Comparison of ENCODE assay signal across 8 cellular contexts in genomic region chr19:35931161-35931873, GRCh38. TPM values are rescaled to one million over a fixed set of nuclear protein-coding genes. Genes with fewer than 3 reads are reported as not detected.
DNase-seq lines count a peak whose midpoint lies in the region; ATAC-seq and TF ChIP-seq lines count a peak whose summit lies in the region.

No MANE protein-coding gene starts in this region.

- H3K9ac ChIP-seq in subcutaneous abdominal adipose tissue (ENCODE audit: low read length in 5 of 5) = no peak overlapping the region

- H3K36me3 ChIP-seq in HAP-1 (replicated peaks) (no peaks in the 10 kb centered on the region), MG63 (no peaks in the 10 kb centered on the region), neuron (ENCODE audit: insufficient read depth, low read length) (no peaks in the 10 kb centered on the region), subcutaneous abdominal adipose tissue (ENCODE audit: control insufficient read depth in 5 of 5, insufficient read depth in 5 of 5, low read length in 5 of 5) (no peaks in the 10 kb centered on the region)

- TF ChIP-seq CTCF in foreskin keratinocyte (conservative IDR thresholded peaks at IDR 0.05) = peak; percentile 99

- no peak overlapping the region for H3K27ac ChIP-seq in foreskin keratinocyte
- no peak overlapping the region for H3K27ac ChIP-seq in subcutaneous abdominal adipose tissue (ENCODE audit: low read depth, low read length)

- peak overlapping the region; percentile 68 for H2AFZ ChIP-seq in neuron (ENCODE audit: low read depth, low read length)

- H3K4me3 ChIP-seq in HAP-1 = peak overlapping the region; percentile 5; the same call in 1 of the 2 replicates
- H3K4me3 ChIP-seq in MG63 = peak overlapping the region; percentile 21
- peak overlapping the region; percentile 41 for H3K4me3 ChIP-seq in neuron (ENCODE audit: low read length)
- H3K4me3 ChIP-seq in subcutaneous abdominal adipose tissue (ENCODE audit: low read depth in 1 of 5, low read length in 5 of 5) = peak overlapping the region in 4 of 5 donors; percentile 34 to 53 (median 44)

- H3K27me3 ChIP-seq in HAP-1 (ENCODE audit: low read depth) = no peaks in the 10 kb centered on the region
- peaks cover 13% of the 10 kb centered on the region for H3K27me3 ChIP-seq in MG63
- no peaks in the 10 kb centered on the region for H3K27me3 ChIP-seq in foreskin keratinocyte
- no peaks in the 10 kb centered on the region for H3K27me3 ChIP-seq in neuron (ENCODE audit: insufficient read depth, low read length)
- peaks cover 0 to 3% (median 0%) of the 10 kb centered on the region in 5 donors for H3K27me3 ChIP-seq in subcutaneous abdominal adipose tissue (ENCODE audit: control insufficient read depth in 5 of 5, insufficient read depth in 4 of 5, low read length in 5 of 5)

- DNase-seq in GF-D8 (lab: John Stamatoyannopoulos, UW) (peak; percentile 98), HAP-1 (ENCODE audit: low spot score in 2 of 2) (peak; percentile 99), MG63 (peak; percentile 99), SHP77 treated with DMSO at 0.1 percent for 48 hours (lab: John Stamatoyannopoulos, UW) (peak; percentile 93), foreskin keratinocyte (peak; percentile 97 to 98)
- DNase-seq in activated gamma-delta T cell treated with anti-CD3 and anti-CD28 coated beads, Interleukin-2, amount 50 U/mL, for 16 hours (ENCODE audit: low read depth) = peak; percentile 98

- peak; percentile 96 for ATAC-seq in foreskin keratinocyte

- no peaks in the 10 kb centered on the region for H3K9me3 ChIP-seq in HAP-1
- no peaks in the 10 kb centered on the region for H3K9me3 ChIP-seq in MG63
- H3K9me3 ChIP-seq in neuron (ENCODE audit: low read length) = no peaks in the 10 kb centered on the region
- H3K9me3 ChIP-seq in subcutaneous abdominal adipose tissue (ENCODE audit: control insufficient read depth in 5 of 5, low read length in 5 of 5) = no peaks in the 10 kb centered on the region

- in situ Hi-C loops in HAP-1 (cut with MboI; ENCODE audit: low sequenced_read_pairs) = loop anchor here (5.0 kb wide), 1 partner anchor 179 kb away; no protein-coding TSS in a partner anchor

- H3K4me1 ChIP-seq in HAP-1 (peaks cover 12% of the 10 kb centered on the region), foreskin keratinocyte (no peaks in the 10 kb centered on the region), neuron (ENCODE audit: insufficient read depth, low read length) (peaks cover 14% of the 10 kb centered on the region), subcutaneous abdominal adipose tissue (ENCODE audit: control insufficient read depth in 5 of 5, insufficient read depth in 5 of 5, low read length in 5 of 5) (peaks cover 9 to 19% (median 15%) of the 10 kb centered on the region in 5 donors)

RNA-seq across cellular contexts. Expression of gene LRFN3, which starts 4.9 kb away (rescaled TPM):
- 2.3 and 2.9 TPM in 2 replicates for total RNA-seq in MG63 (2014; rRNA removed; shearing (Covaris generic); ENCODE audit: low replicate concordance)
- 9.9 and 10.8 TPM in 2 replicates for total RNA-seq in foreskin keratinocyte
- 12.3 and 12.5 TPM in 2 replicates for polyA plus RNA-seq in foreskin keratinocyte

RNA-seq across cellular contexts. Expression of gene TYROBP, which starts 23.2 kb away (rescaled TPM):
- total RNA-seq in MG63 (2014; rRNA removed; shearing (Covaris generic); ENCODE audit: low replicate concordance) = not detected in 2 replicates
- not detected in 2 replicates for total RNA-seq in foreskin keratinocyte
- not detected in 2 replicates for polyA plus RNA-seq in foreskin keratinocyte

RNA-seq across cellular contexts. Expression of gene HCST, which starts 29.0 kb away (rescaled TPM):
- total RNA-seq in MG63 (2014; rRNA removed; shearing (Covaris generic); ENCODE audit: low replicate concordance) = not detected in 2 replicates
- 0.21 and 0.34 TPM in 2 replicates for total RNA-seq in foreskin keratinocyte
- 0.19 and 0.28 TPM in 2 replicates for polyA plus RNA-seq in foreskin keratinocyte

RNA-seq across cellular contexts. Expression of gene NFKBID, which starts 31.0 kb away (rescaled TPM):
- 0.81 and 2.1 TPM in 2 replicates for total RNA-seq in MG63 (2014; rRNA removed; shearing (Covaris generic); ENCODE audit: low replicate concordance)
- 5.9 and 6.0 TPM in 2 replicates for total RNA-seq in foreskin keratinocyte
- 4.9 and 6.6 TPM in 2 replicates for polyA plus RNA-seq in foreskin keratinocyte
